In genomic region chr7:87476179-87476557, GRCh38 we compare ENCODE assay signal across 9 cellular contexts. TPM values are rescaled to one million over a fixed set of nuclear protein-coding genes. Genes with fewer than 3 reads are reported as not detected.
DNase-seq lines count a peak whose midpoint lies in the region; ATAC-seq, FAIRE-seq and TF ChIP-seq lines count a peak whose summit lies in the region.
"Had no signal": no experiment of that assay in that cellular context is flagged by ENCODE, and none has a peak within 500 bp of the region (broad histone marks: within the 10 kb centered on the region; RNA-seq: fewer than 3 reads in every experiment).

No MANE protein-coding gene starts in this region.

- peak overlapping the region; percentile 60 for H3K4me3 Mint-ChIP-seq in CD8-positive, alpha-beta T cell
- H3K4me3 Mint-ChIP-seq: central memory CD8-positive, alpha-beta T cell had no signal

- ATAC-seq in CD8-positive, alpha-beta T cell = no peak
- ATAC-seq in psoas muscle = no peak
- ATAC-seq in GM19452 (IDR thresholded peaks at IDR 0.05; ENCODE audit: unreplicated experiment) = no peak
- no peak for ATAC-seq in GM19023 (IDR thresholded peaks at IDR 0.05; ENCODE audit: unreplicated experiment)

- H3K79me2 ChIP-seq in PC-9 (ENCODE audit: low read depth) (no peaks in the 10 kb centered on the region), hepatocyte (no peaks in the 10 kb centered on the region)

- no peak overlapping the region for H3K27ac ChIP-seq in CD8-positive, alpha-beta T cell (ENCODE audit: low read depth, low read length)
- H3K27ac ChIP-seq in PC-9 (no peak overlapping the region), hepatocyte (no peak overlapping the region), psoas muscle (peak overlapping the region; percentile 86), SJCRH30 (no peak overlapping the region)

- no peak for DNase-seq in CD8-positive, alpha-beta T cell
- DNase-seq in PC-9 (no peak), hepatocyte (ENCODE audit: low spot score) (no peak), psoas muscle (no peak), RCC 7860 (ENCODE audit: low spot score) (no peak), SJCRH30 (no peak)

- H4K20me1 ChIP-seq in PC-9 (ENCODE audit: insufficient read depth) = no peaks in the 10 kb centered on the region
- no peaks in the 10 kb centered on the region for H4K20me1 ChIP-seq in hepatocyte (ENCODE audit: insufficient read depth, poor library complexity, severe bottlenecking)

- H3K9me3 ChIP-seq in CD8-positive, alpha-beta T cell (ENCODE audit: low read length) = no peaks in the 10 kb centered on the region
- no peaks in the 10 kb centered on the region for H3K9me3 ChIP-seq in PC-9 (ENCODE audit: insufficient read depth, low read depth)
- no peaks in the 10 kb centered on the region for H3K9me3 ChIP-seq in hepatocyte (ENCODE audit: low read depth)
- no peaks in the 10 kb centered on the region for H3K9me3 ChIP-seq in psoas muscle
- H3K9me3 ChIP-seq in SJCRH30 (replicated peaks) = no peaks in the 10 kb centered on the region

- POLR2A ChIA-PET in CD8-positive, alpha-beta T cell (lab: Charles Lee) = no interaction called here
- POLR2A ChIA-PET in PC-9 (lab: Charles Lee; ENCODE audit: unreplicated experiment) = no interaction called here

- H3K27me3 Mint-ChIP-seq in CD8-positive, alpha-beta T cell (ENCODE audit: low read depth) = peaks cover 37% of the 10 kb centered on the region

- H3K36me3 ChIP-seq in CD8-positive, alpha-beta T cell (ENCODE audit: insufficient read depth, low read length) = no peaks in the 10 kb centered on the region
- H3K36me3 ChIP-seq in PC-9 (ENCODE audit: low read depth) (no peaks in the 10 kb centered on the region), hepatocyte (replicated peaks; ENCODE audit: insufficient read depth, low read depth) (no peaks in the 10 kb centered on the region), psoas muscle (ENCODE audit: insufficient read depth in 1 of 2, low read depth in 1 of 2) (no peaks in the 10 kb centered on the region), SJCRH30 (no peaks in the 10 kb centered on the region)

- H3K4me2 ChIP-seq in PC-9 (no peak overlapping the region), hepatocyte (peak overlapping the region; percentile 96)

- no peaks in the 10 kb centered on the region for H3K36me3 Mint-ChIP-seq in CD8-positive, alpha-beta T cell

- CTCF ChIA-PET in CD8-positive, alpha-beta T cell (lab: Charles Lee) = no interaction called here
- CTCF ChIA-PET in PC-9 (lab: Charles Lee) = no interaction called here

- FAIRE-seq in RCC 7860 (lab: Jason Lieb, UNC) = no peak

- WGBS in hepatocyte (ENCODE audit: low lambda C conversion rate, missing lambda C conversion rate) = 59% methylated on average over 8 of the region's 8 CpGs
- WGBS in psoas muscle, 3 donors = 21 to 37% (median 30%) methylated on average over 8 of the region's 8 CpGs

- H3K9me2 ChIP-seq in PC-9 (ENCODE audit: insufficient read depth) (no peaks in the 10 kb centered on the region), hepatocyte (replicated peaks; ENCODE audit: insufficient read depth) (no peaks in the 10 kb centered on the region)

- no peaks in the 10 kb centered on the region for H3K27me3 ChIP-seq in CD8-positive, alpha-beta T cell (ENCODE audit: insufficient read depth, low read length)
- no peaks in the 10 kb centered on the region for H3K27me3 ChIP-seq in PC-9 (ENCODE audit: insufficient read depth, low read depth)
- peaks cover 46% of the 10 kb centered on the region for H3K27me3 ChIP-seq in hepatocyte
- peaks cover 0 to 2% (median 0%) of the 10 kb centered on the region in 3 donors for H3K27me3 ChIP-seq in psoas muscle (ENCODE audit: insufficient read depth in 3 of 3, low read length in 2 of 3)
- no peaks in the 10 kb centered on the region for H3K27me3 ChIP-seq in SJCRH30

- no peak for TF ChIP-seq CTCF in CD8-positive, alpha-beta T cell (IDR thresholded peaks at IDR 0.05)
- no peak for TF ChIP-seq CTCF in PC-9 (conservative IDR thresholded peaks at IDR 0.05)
- TF ChIP-seq CTCF in hepatocyte (IDR thresholded peaks at IDR 0.05; ENCODE audit: poor library complexity) = no peak
- TF ChIP-seq CTCF in psoas muscle (IDR thresholded peaks at IDR 0.05) = no peak

- no peaks in the 10 kb centered on the region for H3K9me3 Mint-ChIP-seq in CD8-positive, alpha-beta T cell
- H3K9me3 Mint-ChIP-seq: central memory CD8-positive, alpha-beta T cell had no signal

- intact Hi-C loops in CD8-positive, alpha-beta T cell (cut with DNase I, micrococcal nuclease) = no loop called here
- intact Hi-C loops in PC-9 (cut with micrococcal nuclease; ENCODE audit: unreplicated experiment) = no loop called here
- intact Hi-C loops in psoas muscle (cut with DNase I) = no loop called here

- H3F3A ChIP-seq in PC-9 (ENCODE audit: insufficient read depth, low read depth) = no peaks in the 10 kb centered on the region

- peaks cover 14% of the 10 kb centered on the region for H3K4me1 Mint-ChIP-seq in CD8-positive, alpha-beta T cell (ENCODE audit: low read depth)
- H3K4me1 Mint-ChIP-seq: central memory CD8-positive, alpha-beta T cell had no signal

- no peak overlapping the region for H3K4me3 ChIP-seq in CD8-positive, alpha-beta T cell (ENCODE audit: low read depth, low read length)
- H3K4me3 ChIP-seq in PC-9 (no peak overlapping the region), hepatocyte (no peak overlapping the region), psoas muscle (peak overlapping the region; percentile 73), SJCRH30 (no peak overlapping the region)

- H3K27ac Mint-ChIP-seq in CD8-positive, alpha-beta T cell = no peak overlapping the region

- no TSS peak for BruUV-seq in PC-9 (replicated peaks; lab: Mats Ljungman, UMichigan)

- H3K4me1 ChIP-seq in CD8-positive, alpha-beta T cell (ENCODE audit: insufficient read depth, low read length) = peaks cover 5% of the 10 kb centered on the region
- H3K4me1 ChIP-seq in PC-9 (replicated peaks; ENCODE audit: insufficient read depth) = no peaks in the 10 kb centered on the region
- H3K4me1 ChIP-seq in hepatocyte (ENCODE audit: insufficient read depth) = peaks cover 11% of the 10 kb centered on the region
- peaks cover 16% of the 10 kb centered on the region for H3K4me1 ChIP-seq in psoas muscle
- no peaks in the 10 kb centered on the region for H3K4me1 ChIP-seq in SJCRH30

- 0 out of 2 replicates have a peak overlapping the region, but pooled peaks have one; percentile 25 for H2AFZ ChIP-seq in PC-9
- H2AFZ ChIP-seq in hepatocyte = peak overlapping the region; percentile 47

RNA-seq across cellular contexts. Expression of gene ABCB4, which starts 0.7 kb away (rescaled TPM):
- total RNA-seq in CD8-positive, alpha-beta T cell = under 1 TPM; 0.16 to 0.25 TPM
- not detected in 2 replicates for total RNA-seq in PC-9 (2021)
- 0.80 and 1.2 TPM in 2 replicates for total RNA-seq in hepatocyte
- 0.37 and 2.3 TPM in 2 replicates for polyA plus RNA-seq in hepatocyte
- total RNA-seq in psoas muscle = 1 to 10 TPM; 1.8 to 4.0 (median 2.9) TPM
- polyA plus RNA-seq in psoas muscle = 1 to 10 TPM; 1.1 to 2.0 (median 1.1) TPM
- 0.06 and 0.13 TPM in 2 replicates for total RNA-seq in SJCRH30 (2014; rRNA removed; shearing (Covaris generic))
